ENCODE assay signal across 24 cellular contexts in genomic region chr4:71062436-71062835, GRCh38.
"Had no signal": no experiment of that assay in that cellular context is flagged by ENCODE, and none has a peak within 500 bp of the region (broad histone marks: within the 10 kb centered on the region; RNA-seq: fewer than 3 reads in every experiment).

No MANE protein-coding gene starts in this region.

- H3K9me3 ChIP-seq: colonic mucosa, esophagus muscularis mucosa, esophagus squamous epithelium, gastrocnemius medialis, gastroesophageal sphincter, heart left ventricle, heart right ventricle had no signal

- H3K4me1 ChIP-seq: esophagus muscularis mucosa, esophagus squamous epithelium, foreskin keratinocyte, gastrocnemius medialis, gastroesophageal sphincter, heart left ventricle, heart right ventricle had no signal

- H3K4me3 ChIP-seq: colonic mucosa, coronary artery, esophagus muscularis mucosa, esophagus squamous epithelium, gastrocnemius medialis, gastroesophageal sphincter, heart left ventricle, heart right ventricle had no signal

- H3K27ac ChIP-seq: colonic mucosa, coronary artery, dorsolateral prefrontal cortex, epithelial cell of prostate, esophagus muscularis mucosa, esophagus squamous epithelium, foreskin keratinocyte, gastrocnemius medialis, gastroesophageal sphincter, heart left ventricle, heart right ventricle had no signal

- H3K27me3 Mint-ChIP-seq: dendritic cell treated with granulocyte-macrophage colony-stimulating factor and Interleukin-4, amounts not matched to agents 40 ng/mL and 50 ng/mL, for 4 days; effector memory CD8-positive, alpha-beta T cell had no signal

- H3K9me3 Mint-ChIP-seq: dendritic cell treated with granulocyte-macrophage colony-stimulating factor and Interleukin-4, amounts not matched to agents 40 ng/mL and 50 ng/mL, for 4 days; effector memory CD8-positive, alpha-beta T cell had no signal

- H3K36me3 ChIP-seq: colonic mucosa, esophagus muscularis mucosa, esophagus squamous epithelium, gastrocnemius medialis, gastroesophageal sphincter, heart left ventricle, heart right ventricle had no signal

- H3K4me3 Mint-ChIP-seq: dendritic cell treated with granulocyte-macrophage colony-stimulating factor and Interleukin-4, amounts not matched to agents 40 ng/mL and 50 ng/mL, for 4 days; effector memory CD8-positive, alpha-beta T cell; endodermal cell had no signal

- DNase-seq: colonic mucosa; cortex of kidney; dermis blood vessel endothelial cell; dorsolateral prefrontal cortex; effector CD4-positive, alpha-beta T cell; effector CD8-positive, alpha-beta T cell; effector memory CD4-positive, alpha-beta T cell; effector memory CD8-positive, alpha-beta T cell; endodermal cell; erythroblast; esophagus squamous epithelium; foreskin fibroblast; foreskin keratinocyte; foreskin melanocyte; gastrocnemius medialis; glutamatergic neuron; head of caudate nucleus; heart left ventricle; heart right ventricle had no signal

- H3K27ac Mint-ChIP-seq: dendritic cell treated with granulocyte-macrophage colony-stimulating factor and Interleukin-4, amounts not matched to agents 40 ng/mL and 50 ng/mL, for 4 days; endodermal cell had no signal

- H3K27me3 ChIP-seq: colonic mucosa, esophagus muscularis mucosa, esophagus squamous epithelium, foreskin keratinocyte, gastrocnemius medialis, gastroesophageal sphincter, heart left ventricle, heart right ventricle had no signal
